Comparison of ENCODE assay signal across 8 cellular contexts in genomic region chr6:43669050-43669921, GRCh38. TPM values are rescaled to one million over a fixed set of nuclear protein-coding genes. Genes with fewer than 3 reads are reported as not detected.
A peak's percentile ranks its signal among the peaks of the same experiment; 100 is the strongest.
DNase-seq lines count a peak whose midpoint lies in the region; ATAC-seq and TF ChIP-seq lines count a peak whose summit lies in the region.

No MANE protein-coding gene starts in this region.

- no peak overlapping the region for H3K4me3 ChIP-seq in mucosa of rectum (ENCODE audit: low read length in 2 of 2)
- no peak overlapping the region for H3K4me3 ChIP-seq in vagina

- H3K9ac ChIP-seq in mucosa of rectum (ENCODE audit: low read depth in 1 of 2, low read length in 2 of 2) = peak overlapping the region in 1 of 2 donors; percentile 6

- peak overlapping the region; percentile 84 for H3K27ac Mint-ChIP-seq in activated naive CD4-positive, alpha-beta T cell treated with anti-CD3 and anti-CD28 coated beads, Interleukin-2, amount 10 ng/mL, durations not matched to agents 7 days and 5 days

- H3K27me3 Mint-ChIP-seq in activated naive CD4-positive, alpha-beta T cell treated with anti-CD3 and anti-CD28 coated beads, Interleukin-2, amount 10 ng/mL, durations not matched to agents 7 days and 5 days = peaks cover 16% of the 10 kb centered on the region

- no peak for TF ChIP-seq CTCF in vagina (IDR thresholded peaks at IDR 0.05)

- no peak overlapping the region for H3K4me3 Mint-ChIP-seq in activated naive CD4-positive, alpha-beta T cell treated with anti-CD3 and anti-CD28 coated beads, Interleukin-2, amount 10 ng/mL, durations not matched to agents 7 days and 5 days

- intact Hi-C loops in vagina (cut with DNase I) = loop anchor here (5.0 to 10.0 kb wide), 2 partner anchors 98 to 286 kb away; no protein-coding TSS in a partner anchor

- no peak for ATAC-seq in HG03097 (IDR thresholded peaks at IDR 0.05; ENCODE audit: low FRiP score, unreplicated experiment)

- H3K9me3 ChIP-seq in mucosa of rectum (ENCODE audit: control insufficient read depth in 2 of 2, low read length in 2 of 2) = no peaks in the 10 kb centered on the region
- H3K9me3 ChIP-seq in vagina = no peaks in the 10 kb centered on the region

- peaks cover 25% of the 10 kb centered on the region for H3K36me3 Mint-ChIP-seq in activated naive CD4-positive, alpha-beta T cell treated with anti-CD3 and anti-CD28 coated beads, Interleukin-2, amount 10 ng/mL, durations not matched to agents 7 days and 5 days

- H3K27ac ChIP-seq in mucosa of rectum (ENCODE audit: low read depth in 2 of 2, low read length in 2 of 2) (peak overlapping the region; percentile 43 to 48), vagina (peak overlapping the region; percentile 75)

- H3K9me3 Mint-ChIP-seq in activated naive CD4-positive, alpha-beta T cell treated with anti-CD3 and anti-CD28 coated beads, Interleukin-2, amount 10 ng/mL, durations not matched to agents 7 days and 5 days = no peaks in the 10 kb centered on the region

- peaks cover 42 to 54% of the 10 kb centered on the region in 2 donors for H3K4me1 ChIP-seq in mucosa of rectum (ENCODE audit: control insufficient read depth in 2 of 2, insufficient read depth in 2 of 2, low read length in 2 of 2)
- peaks cover 37% of the 10 kb centered on the region for H3K4me1 ChIP-seq in vagina

- CTCF ChIA-PET in activated naive CD4-positive, alpha-beta T cell treated with anti-CD3 and anti-CD28 coated beads, Interleukin-2, amount 10 ng/mL, durations not matched to agents 7 days and 5 days (lab: Charles Lee) = interaction anchor here (0.5 to 6.4 kb wide), 16 partner anchors 12 to 410 kb away, joined by 3 to 43 read pairs (median 5); partner anchors contain the start of genes MRPS18A and VEGFA

- no peak for TF ChIP-seq POLR2A in vagina (IDR thresholded peaks at IDR 0.05)

- no peak for DNase-seq in activated naive CD4-positive, alpha-beta T cell treated with anti-CD3 and anti-CD28 coated beads, Interleukin-2, amount 10 ng/mL, durations not matched to agents 7 days and 5 days
- DNase-seq in activated naive CD4-positive, alpha-beta T cell (lab: John Stamatoyannopoulos, UW) = no peak
- DNase-seq in dermis blood vessel endothelial cell (peak; percentile 29), vagina (ENCODE audit: extremely low spot score in 2 of 2) (no peak), SK-N-DZ (ENCODE audit: low spot score) (no peak), NCI-H2029 treated with DMSO at 0.1 percent for 48 hours (lab: John Stamatoyannopoulos, UW) (no peak)

- peaks cover 44% of the 10 kb centered on the region for H3K4me1 Mint-ChIP-seq in activated naive CD4-positive, alpha-beta T cell treated with anti-CD3 and anti-CD28 coated beads, Interleukin-2, amount 10 ng/mL, durations not matched to agents 7 days and 5 days

- H3K27me3 ChIP-seq in mucosa of rectum (ENCODE audit: control insufficient read depth in 2 of 2, insufficient read depth in 2 of 2, low read length in 2 of 2) (no peaks in the 10 kb centered on the region), vagina (no peaks in the 10 kb centered on the region)

- H3K36me3 ChIP-seq in mucosa of rectum (ENCODE audit: control insufficient read depth in 2 of 2, insufficient read depth in 2 of 2, low read length in 2 of 2) = peaks cover 22 to 27% of the 10 kb centered on the region in 2 donors
- H3K36me3 ChIP-seq in vagina = peaks cover 0 to 18% of the 10 kb centered on the region in 2 donors

RNA-seq across cellular contexts. Expression of gene MRPS18A, which starts 18.3 kb away (rescaled TPM):
- total RNA-seq in dermis blood vessel endothelial cell = 44.2 and 57.1 TPM in 2 replicates
- 31.9 TPM for total RNA-seq in vagina
- polyA plus RNA-seq in SK-N-DZ (2014; cell fraction: cytosol; rRNA removed) = 37.9 and 45.6 TPM in 2 replicates
- polyA plus RNA-seq in SK-N-DZ (2014; cell fraction: nucleus; rRNA removed) = 20.9 and 27.9 TPM in 2 replicates

RNA-seq across cellular contexts. Expression of gene RSPH9, which starts 24.4 kb away (rescaled TPM):
- total RNA-seq in dermis blood vessel endothelial cell = 0.23 and 0.34 TPM in 2 replicates
- 0.74 TPM for total RNA-seq in vagina
- polyA plus RNA-seq in SK-N-DZ (2014; cell fraction: cytosol; rRNA removed) = not detected in 2 replicates
- not detected in 2 replicates for polyA plus RNA-seq in SK-N-DZ (2014; cell fraction: nucleus; rRNA removed)

RNA-seq across cellular contexts. Expression of gene MAD2L1BP, which starts 33.6 kb away (rescaled TPM):
- total RNA-seq in dermis blood vessel endothelial cell = 38.5 and 51.9 TPM in 2 replicates
- total RNA-seq in vagina = 58.4 TPM
- polyA plus RNA-seq in SK-N-DZ (2014; cell fraction: cytosol; rRNA removed) = 36.2 and 42.7 TPM in 2 replicates
- polyA plus RNA-seq in SK-N-DZ (2014; cell fraction: nucleus; rRNA removed) = 27.0 and 28.3 TPM in 2 replicates

RNA-seq across cellular contexts. Expression of gene GTPBP2, which starts 40.2 kb away (rescaled TPM):
- 43.6 and 49.4 TPM in 2 replicates for total RNA-seq in dermis blood vessel endothelial cell
- 45.7 TPM for total RNA-seq in vagina
- polyA plus RNA-seq in SK-N-DZ (2014; cell fraction: cytosol; rRNA removed) = 48.7 and 53.0 TPM in 2 replicates
- 247 and 282 TPM in 2 replicates for polyA plus RNA-seq in SK-N-DZ (2014; cell fraction: nucleus; rRNA removed)
